ENCODE assay signal across 10 cellular contexts in the genomic region with DNA sequence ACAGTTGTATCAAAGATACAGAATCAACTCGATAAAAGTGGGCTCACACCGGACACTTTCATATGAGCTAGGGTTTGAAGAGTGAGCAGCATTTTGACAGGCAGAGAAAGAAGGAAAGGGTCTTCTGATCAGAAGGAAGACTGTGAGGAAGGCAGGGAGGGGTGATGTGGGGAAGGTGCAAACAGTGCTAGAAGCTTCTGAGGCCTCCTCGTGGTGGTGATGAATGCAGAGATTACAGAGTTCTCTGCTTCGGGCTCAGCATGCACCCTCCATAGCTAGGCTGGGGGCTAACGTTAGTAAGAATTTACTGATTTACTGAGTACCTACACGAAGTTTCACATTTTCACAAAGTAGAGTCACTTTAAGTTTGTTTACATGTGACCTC. TPM values are rescaled to one million over a fixed set of nuclear protein-coding genes. Genes with fewer than 3 reads are reported as not detected.
A peak's percentile ranks its signal among the peaks of the same experiment; 100 is the strongest.
DNase-seq lines count a peak whose midpoint lies in the region; ATAC-seq, FAIRE-seq and TF ChIP-seq lines count a peak whose summit lies in the region.
"Not testable (repeated sequence)": the region's sequence is repeated elsewhere in the genome, so short reads cannot be mapped to it uniquely, and the experiment has no call there.
"Had no signal": no experiment of that assay in that cellular context is flagged by ENCODE, and none has a peak within 500 bp of the region (broad histone marks: within the 10 kb centered on the region; RNA-seq: fewer than 3 reads in every experiment).

No MANE protein-coding gene starts in this region.

- not testable (repeated sequence) for H3F3A ChIP-seq in Loucy (ENCODE audit: low read depth)

- H3K9ac ChIP-seq in Loucy (ENCODE audit: low read depth, low read length, poor library complexity, severe bottlenecking), result peak overlapping the region; percentile 97
- H3K9ac ChIP-seq in keratinocyte (ENCODE audit: control insufficient read depth, extremely low read depth, insufficient read depth, low read length), result peak overlapping the region; percentile 87

- FAIRE-seq in keratinocyte (lab: Jason Lieb, UNC), result not testable (repeated sequence)

- intact Hi-C loops in activated CD4-positive, alpha-beta T cell treated with anti-CD3 and anti-CD28 coated beads for 36 hours (cut with DNase I, micrococcal nuclease), result loop anchor here (2.0 to 10.0 kb wide), 6 partner anchors 29 to 1585 kb away; a partner anchor contains a TSS
- intact Hi-C loops in dendritic cell treated with granulocyte-macrophage colony-stimulating factor and Interleukin-4, amounts not matched to agents 40 ng/mL and 50 ng/mL, for 4 days (cut with micrococcal nuclease), result not testable (repeated sequence)

- CTCF ChIA-PET in AG04449 (lab: Yijun Ruan, JAX), result interaction anchor here (0.7 kb wide), 1 partner anchor 29 kb away, joined by 3 read pairs; no protein-coding TSS in a partner anchor
- CTCF ChIA-PET in activated CD4-positive, alpha-beta T cell treated with anti-CD3 and anti-CD28 coated beads for 36 hours (lab: Charles Lee), result interaction anchor here (1.3 to 3.1 kb wide), 2 partner anchors 29 to 104 kb away, joined by 4 to 12 read pairs; a partner anchor contains a TSS

- peaks cover 42% of the 10 kb centered on the region for H3K4me1 ChIP-seq in Loucy (ENCODE audit: insufficient read depth, low read length, poor library complexity, severe bottlenecking)
- peaks cover 10% of the 10 kb centered on the region for H3K4me1 ChIP-seq in keratinocyte (ENCODE audit: control insufficient read depth, extremely low read depth, insufficient read depth, low read length)

- not testable (repeated sequence) for DNase-seq in AG04449 (ENCODE audit: low read depth, low spot score); activated CD4-positive, alpha-beta T cell treated with anti-CD3 and anti-CD28 coated beads for 36 hours; keratinocyte (ENCODE audit: low read depth, low spot score)
- peak; percentile 22 for DNase-seq in putamen (ENCODE audit: low spot score)

- ATAC-seq in GM18909 (IDR thresholded peaks at IDR 0.05; ENCODE audit: poor library complexity, unreplicated experiment) (peak; percentile 35), HG02759 (IDR thresholded peaks at IDR 0.05; ENCODE audit: unreplicated experiment) (peak; percentile 30)
- ATAC-seq in activated CD4-positive, alpha-beta T cell treated with anti-CD3 and anti-CD28 coated beads for 36 hours, result peak; percentile 28

- peak overlapping the region; percentile 83 for H3K4me3 ChIP-seq in AG04449 (ENCODE audit: low read depth, low read length)
- peak overlapping the region; percentile 98 for H3K4me3 ChIP-seq in Loucy (ENCODE audit: low read length, poor library complexity, severe bottlenecking)
- H3K4me3 ChIP-seq in keratinocyte (ENCODE audit: control insufficient read depth in 2 of 3, extremely low read depth in 1 of 3, insufficient read depth in 2 of 3, low read depth in 1 of 3, low read length in 3 of 3), result peak overlapping the region; percentile 62 to 99 (median 89)

- peak overlapping the region; percentile 94 for H3K4me3 Mint-ChIP-seq in activated CD4-positive, alpha-beta T cell treated with anti-CD3 and anti-CD28 coated beads for 36 hours
- peak overlapping the region; percentile 90 for H3K4me3 Mint-ChIP-seq in dendritic cell treated with granulocyte-macrophage colony-stimulating factor and Interleukin-4, amounts not matched to agents 40 ng/mL and 50 ng/mL, for 4 days

- not testable (repeated sequence) for H3K9me3 Mint-ChIP-seq in activated CD4-positive, alpha-beta T cell treated with anti-CD3 and anti-CD28 coated beads for 36 hours (ENCODE audit: low read depth); dendritic cell treated with granulocyte-macrophage colony-stimulating factor and Interleukin-4, amounts not matched to agents 40 ng/mL and 50 ng/mL, for 4 days

- H3K36me3 ChIP-seq in Loucy (ENCODE audit: insufficient read depth, low read length); keratinocyte (ENCODE audit: control insufficient read depth in 2 of 2, extremely low read depth in 1 of 2, insufficient read depth in 2 of 2, low read length in 2 of 2): not testable (repeated sequence)

- not testable (repeated sequence) for H3K9me1 ChIP-seq in keratinocyte (ENCODE audit: control insufficient read depth, extremely low read depth, insufficient read depth, low read length)

- dilution Hi-C loops in keratinocyte (cut with MboI; ENCODE audit: extremely low pct_ligation_motif_present, low sequenced_read_pairs), result not testable (repeated sequence)

- peak overlapping the region; percentile 81 for H2AFZ ChIP-seq in Loucy (ENCODE audit: low read length)
- not testable (repeated sequence) for H2AFZ ChIP-seq in keratinocyte (ENCODE audit: control insufficient read depth, low read length)

- H3K9me2 ChIP-seq in Loucy (replicated peaks; ENCODE audit: low read depth, low read length), result not testable (repeated sequence)

- H3K27me3 Mint-ChIP-seq in activated CD4-positive, alpha-beta T cell treated with anti-CD3 and anti-CD28 coated beads for 36 hours; dendritic cell treated with granulocyte-macrophage colony-stimulating factor and Interleukin-4, amounts not matched to agents 40 ng/mL and 50 ng/mL, for 4 days: not testable (repeated sequence)

- H3K4me1 Mint-ChIP-seq in activated CD4-positive, alpha-beta T cell treated with anti-CD3 and anti-CD28 coated beads for 36 hours, result peaks cover 55% of the 10 kb centered on the region
- peaks cover 56% of the 10 kb centered on the region for H3K4me1 Mint-ChIP-seq in dendritic cell treated with granulocyte-macrophage colony-stimulating factor and Interleukin-4, amounts not matched to agents 40 ng/mL and 50 ng/mL, for 4 days (ENCODE audit: low read depth)

- not testable (repeated sequence) for H3K9me3 ChIP-seq in Loucy (ENCODE audit: insufficient read depth, low read depth, low read length); keratinocyte (ENCODE audit: control insufficient read depth, low read depth, low read length)

- H4K20me1 ChIP-seq in Loucy (ENCODE audit: insufficient read depth, low read length, poor library complexity, severe bottlenecking), result peaks cover 42% of the 10 kb centered on the region
- not testable (repeated sequence) for H4K20me1 ChIP-seq in keratinocyte (ENCODE audit: control insufficient read depth, extremely low read depth, insufficient read depth, low read length)

- H3K27ac ChIP-seq in keratinocyte (ENCODE audit: control insufficient read depth, insufficient read depth, low read length), result peak overlapping the region; percentile 61

- H3K79me2 ChIP-seq in Loucy (ENCODE audit: insufficient read depth, low read length) (peaks cover 83% of the 10 kb centered on the region), keratinocyte (ENCODE audit: control insufficient read depth, insufficient read depth, low read length) (peaks cover 62% of the 10 kb centered on the region)

- POLR2A ChIA-PET in AG04449 (lab: Yijun Ruan, JAX), result interaction anchor here (1.0 kb wide), 1 partner anchor 54 kb away, joined by 5 read pairs; a partner anchor contains a TSS
- POLR2A ChIA-PET in activated CD4-positive, alpha-beta T cell treated with anti-CD3 and anti-CD28 coated beads for 36 hours (lab: Charles Lee), result interaction anchor here (1.0 kb wide), 1 partner anchor 29 kb away, joined by 3 read pairs; no protein-coding TSS in a partner anchor

- H3K4me2 ChIP-seq in Loucy (ENCODE audit: low read depth, low read length, poor library complexity, severe bottlenecking) (peak overlapping the region; percentile 85), keratinocyte (ENCODE audit: control insufficient read depth, extremely low read depth, insufficient read depth, low read depth, low read length) (peak overlapping the region; percentile 71)

- TF ChIP-seq CTCF in AG04449 (IDR thresholded peaks at IDR 0.05; ENCODE audit: insufficient read depth, low read length, missing control alignments); Loucy (conservative IDR thresholded peaks at IDR 0.05; ENCODE audit: low read length); keratinocyte (optimal IDR thresholded peaks at IDR 0.05 in 1 of 3, IDR thresholded peaks at IDR 0.05 in 1 of 3, conservative IDR thresholded peaks at IDR 0.05 in 1 of 3; ENCODE audit: extremely low read depth in 1 of 3, insufficient read depth in 2 of 3, low read length in 3 of 3): not testable (repeated sequence)

- peaks cover 24% of the 10 kb centered on the region for H3K36me3 Mint-ChIP-seq in activated CD4-positive, alpha-beta T cell treated with anti-CD3 and anti-CD28 coated beads for 36 hours (ENCODE audit: low read depth)
- H3K36me3 Mint-ChIP-seq in dendritic cell treated with granulocyte-macrophage colony-stimulating factor and Interleukin-4, amounts not matched to agents 40 ng/mL and 50 ng/mL, for 4 days (ENCODE audit: low read depth), result peaks cover 42% of the 10 kb centered on the region

- H3K27me3 ChIP-seq in Loucy (ENCODE audit: insufficient read depth, low read length, poor library complexity, severe bottlenecking); keratinocyte (ENCODE audit: control insufficient read depth, extremely low read depth, insufficient read depth, low read length): not testable (repeated sequence)

- H3K27ac Mint-ChIP-seq in activated CD4-positive, alpha-beta T cell treated with anti-CD3 and anti-CD28 coated beads for 36 hours, result peak overlapping the region; percentile 83
- peak overlapping the region; percentile 87 for H3K27ac Mint-ChIP-seq in dendritic cell treated with granulocyte-macrophage colony-stimulating factor and Interleukin-4, amounts not matched to agents 40 ng/mL and 50 ng/mL, for 4 days

RNA-seq across cellular contexts. Expression of a gene that starts 0.5 kb away (rescaled TPM):
- 1 to 10 TPM; 6.0 to 7.0 TPM for total RNA-seq in activated CD4-positive, alpha-beta T cell treated with anti-CD3 and anti-CD28 coated beads for 36 hours
- polyA plus RNA-seq in keratinocyte, result 4.6 to 5.7 TPM (median 4.9 TPM) in 3 replicates
- 5.7 TPM for polyA plus RNA-seq in keratinocyte (2011; ENCODE audit: low read depth)
- 4.1 TPM in 2 replicates for polyA plus RNA-seq in keratinocyte (2011; cell fraction: cytosol; rRNA removed)
- polyA plus RNA-seq in keratinocyte (2011; cell fraction: nucleus; rRNA removed), result 10.1 and 11.2 TPM in 2 replicates
- 3.9 and 5.3 TPM in 2 replicates for polyA plus RNA-seq in keratinocyte (2012; ENCODE audit: low replicate concordance)
- 2.8 to 4.7 TPM (median 3.9 TPM) in 3 replicates for polyA minus RNA-seq in keratinocyte
- polyA minus RNA-seq in keratinocyte (2011; cell fraction: cytosol; rRNA and poly(A)+ RNA removed), result 3.6 TPM
- polyA minus RNA-seq in keratinocyte (2011; cell fraction: nucleus; rRNA and poly(A)+ RNA removed), result 4.2 and 6.7 TPM in 2 replicates

RNA-seq across cellular contexts. Expression of a gene that starts 0.7 kb away (rescaled TPM):
- 100 to 1,000 TPM; 104 to 121 TPM for total RNA-seq in activated CD4-positive, alpha-beta T cell treated with anti-CD3 and anti-CD28 coated beads for 36 hours
- polyA plus RNA-seq in keratinocyte, result 118 to 179 TPM (median 178 TPM) in 3 replicates
- polyA plus RNA-seq in keratinocyte (2011; ENCODE audit: low read depth), result 79.2 TPM
- polyA plus RNA-seq in keratinocyte (2011; cell fraction: cytosol; rRNA removed), result 93.4 and 117 TPM in 2 replicates
- polyA plus RNA-seq in keratinocyte (2011; cell fraction: nucleus; rRNA removed), result 213 and 214 TPM in 2 replicates
- 133 and 179 TPM in 2 replicates for polyA plus RNA-seq in keratinocyte (2012; ENCODE audit: low replicate concordance)
- 232 to 318 TPM (median 239 TPM) in 3 replicates for polyA minus RNA-seq in keratinocyte
- polyA minus RNA-seq in keratinocyte (2011; cell fraction: cytosol; rRNA and poly(A)+ RNA removed), result 144 TPM
- polyA minus RNA-seq in keratinocyte (2011; cell fraction: nucleus; rRNA and poly(A)+ RNA removed), result 112 and 144 TPM in 2 replicates

RNA-seq across cellular contexts. Expression of a gene that starts 26.2 kb away (rescaled TPM):
- total RNA-seq in activated CD4-positive, alpha-beta T cell treated with anti-CD3 and anti-CD28 coated beads for 36 hours, result under 1 TPM in 1 of 2 experiments, not detected in 1; 0.11 TPM
- not detected in 3 replicates for polyA plus RNA-seq in keratinocyte
- not detected for polyA plus RNA-seq in keratinocyte (2011; ENCODE audit: low read depth)
- not detected in 2 replicates for polyA plus RNA-seq in keratinocyte (2011; cell fraction: cytosol; rRNA removed)
- polyA plus RNA-seq in keratinocyte (2011; cell fraction: nucleus; rRNA removed), result not detected in 2 replicates
- polyA plus RNA-seq in keratinocyte (2012; ENCODE audit: low replicate concordance), result not detected in 2 replicates
- not detected in 3 replicates for polyA minus RNA-seq in keratinocyte
- not detected for polyA minus RNA-seq in keratinocyte (2011; cell fraction: cytosol; rRNA and poly(A)+ RNA removed)
- not detected in 2 replicates for polyA minus RNA-seq in keratinocyte (2011; cell fraction: nucleus; rRNA and poly(A)+ RNA removed)
- total RNA-seq: H4; T-helper 2 cell treated with Interferon-gamma antibody and Interleukin-4, amounts not matched to agents 100 ng/mL and 5 ng/mL, for 36 hours had no signal

RNA-seq across cellular contexts. Expression of a gene that starts 54.0 kb away (rescaled TPM):
- total RNA-seq in activated CD4-positive, alpha-beta T cell treated with anti-CD3 and anti-CD28 coated beads for 36 hours, result 10 to 100 TPM; 69.5 to 91.6 TPM
- polyA plus RNA-seq in keratinocyte, result 276 to 329 TPM (median 309 TPM) in 3 replicates
- 118 TPM for polyA plus RNA-seq in keratinocyte (2011; ENCODE audit: low read depth)
- polyA plus RNA-seq in keratinocyte (2011; cell fraction: cytosol; rRNA removed), result 264 and 313 TPM in 2 replicates
- 201 and 202 TPM in 2 replicates for polyA plus RNA-seq in keratinocyte (2011; cell fraction: nucleus; rRNA removed)
- 192 and 230 TPM in 2 replicates for polyA plus RNA-seq in keratinocyte (2012; ENCODE audit: low replicate concordance)
- 225 to 246 TPM (median 233 TPM) in 3 replicates for polyA minus RNA-seq in keratinocyte
- 130 TPM for polyA minus RNA-seq in keratinocyte (2011; cell fraction: cytosol; rRNA and poly(A)+ RNA removed)
- 51.4 and 70.7 TPM in 2 replicates for polyA minus RNA-seq in keratinocyte (2011; cell fraction: nucleus; rRNA and poly(A)+ RNA removed)
